Comparison of ENCODE assay signal across 12 cellular contexts in genomic region chr1:203676455-203676854, GRCh38. TPM values are rescaled to one million over a fixed set of nuclear protein-coding genes. Genes with fewer than 3 reads are reported as not detected.
DNase-seq lines count a peak whose midpoint lies in the region; ATAC-seq, FAIRE-seq and TF ChIP-seq lines count a peak whose summit lies in the region.
"Had no signal": no experiment of that assay in that cellular context is flagged by ENCODE, and none has a peak within 500 bp of the region (broad histone marks: within the 10 kb centered on the region; RNA-seq: fewer than 3 reads in every experiment).

No MANE protein-coding gene starts in this region.

- peaks cover 1% of the 10 kb centered on the region for H3K27me3 Mint-ChIP-seq in GM23338 (ENCODE audit: insufficient read depth, low read depth, poor library complexity)
- H3K27me3 Mint-ChIP-seq in T-cell: no peaks in the 10 kb centered on the region

- ATAC-seq in GM23338 (peak; percentile 54), T-cell (replicated peaks in 1 of 4) (no peak)

- H4K20me1 ChIP-seq in GM23338 (replicated peaks; ENCODE audit: insufficient read depth): no peaks in the 10 kb centered on the region

- 47% methylated on average over 3 of the region's 3 CpGs for WGBS in esophagus muscularis mucosa
- WGBS in small intestine, 3 donors: 51 to 77% (median 73%) methylated on average over 3 of the region's 3 CpGs

- no peaks in the 10 kb centered on the region; the same call in 2 of the 3 replicates for H3K36me3 Mint-ChIP-seq in GM23338 (ENCODE audit: low read depth)
- peaks cover 19% of the 10 kb centered on the region for H3K36me3 Mint-ChIP-seq in T-cell

- TF ChIP-seq EP300 in esophagus muscularis mucosa (IDR thresholded peaks at IDR 0.05): no peak

- CTCF ChIA-PET in T-cell (lab: Charles Lee): interaction anchor here in 1 of 2 donors (1.1 kb wide), 1 partner anchor 23 kb away, joined by 5 read pairs; no protein-coding TSS in a partner anchor

- H3K9me3 ChIP-seq in esophagus muscularis mucosa (no peaks in the 10 kb centered on the region), small intestine (ENCODE audit: control insufficient read depth, low read depth) (no peaks in the 10 kb centered on the region)
- H3K9me3 ChIP-seq: body of pancreas had no signal

- H3K36me3 ChIP-seq in GM23338 (ENCODE audit: insufficient read depth) (no peaks in the 10 kb centered on the region), esophagus muscularis mucosa (peaks cover 0 to 4% (median 1%) of the 10 kb centered on the region in 4 donors), small intestine (ENCODE audit: control insufficient read depth in 2 of 2, insufficient read depth in 2 of 2, low read length in 2 of 2) (no peaks in the 10 kb centered on the region)

- intact Hi-C loops in esophagus muscularis mucosa (cut with DNase I): no loop called here

- no peaks in the 10 kb centered on the region for H3K9me2 ChIP-seq in GM23338 (ENCODE audit: insufficient read depth)

- FAIRE-seq in small intestine (lab: Jason Lieb, UNC): no peak
- FAIRE-seq: kidney had no signal

- H3K4me3 ChIP-seq in GM23338 (no peak overlapping the region), esophagus muscularis mucosa (no peak overlapping the region), small intestine (ENCODE audit: low read depth in 1 of 2, low read length in 2 of 2) (no peak overlapping the region)
- H3K4me3 ChIP-seq: body of pancreas had no signal

- no peak overlapping the region for H2AFZ ChIP-seq in GM23338

- DNase-seq in GM23338 (ENCODE audit: low spot score) (peak; percentile 50), T-cell (no peak), esophagus muscularis mucosa (ENCODE audit: extremely low spot score) (no peak), small intestine (no peak), NCI-H1436 (lab: John Stamatoyannopoulos, UW) (no peak), kidney tubule cell (ENCODE audit: low spot score) (no peak), C1 segment of cervical spinal cord (lab: John Stamatoyannopoulos, UW) (no peak)
- DNase-seq: activated CD8-positive, alpha-beta memory T cell treated with anti-CD3 and anti-CD28 coated beads for 24 hours; kidney; NCI-H1105 treated with DMSO at 0.1 percent for 48 hours; posterior cingulate gyrus had no signal

- H3F3A ChIP-seq in GM23338 (replicated peaks; ENCODE audit: low read depth): no peaks in the 10 kb centered on the region

- POLR2A ChIA-PET in T-cell (lab: Charles Lee): interaction anchor here (0.6 to 0.7 kb wide), 4 partner anchors 9 to 70 kb away, joined by 3 to 4 read pairs (median 3); no protein-coding TSS in a partner anchor

- H3K4me2 ChIP-seq in GM23338: no peak overlapping the region

- no peak overlapping the region for H3K27ac Mint-ChIP-seq in GM23338
- H3K27ac Mint-ChIP-seq in T-cell: peak overlapping the region; percentile 98 to 100

- H3K4me3 Mint-ChIP-seq in GM23338: no peak overlapping the region
- peak overlapping the region in 1 of 3 donors; percentile 72 for H3K4me3 Mint-ChIP-seq in T-cell

- TF ChIP-seq POLR2A in esophagus muscularis mucosa (IDR thresholded peaks at IDR 0.05; ENCODE audit: low read depth): no peak

- H3K4me1 Mint-ChIP-seq in GM23338 (peaks cover 52% of the 10 kb centered on the region), T-cell (peaks cover 62 to 83% (median 73%) of the 10 kb centered on the region in 3 donors)

- no peaks in the 10 kb centered on the region for H3K79me2 ChIP-seq in GM23338 (replicated peaks; ENCODE audit: insufficient read depth)

- TF ChIP-seq CTCF in GM23338 (conservative IDR thresholded peaks at IDR 0.05; ENCODE audit: low read depth in 2 of 2) (peak in 1 of 2 experiments; percentile 41; a peak in 1 of 4 replicates), esophagus muscularis mucosa (IDR thresholded peaks at IDR 0.05) (no peak)

- no peak overlapping the region for H3K27ac ChIP-seq in GM23338 (ENCODE audit: low read depth)
- peak overlapping the region; percentile 81 to 95 (median 91) for H3K27ac ChIP-seq in esophagus muscularis mucosa (replicated peaks in 1 of 4)
- peak overlapping the region; percentile 6 to 74 for H3K27ac ChIP-seq in small intestine (ENCODE audit: low read depth in 1 of 2, low read length in 1 of 2)
- H3K27ac ChIP-seq: body of pancreas had no signal

- H3K4me1 ChIP-seq in GM23338 (ENCODE audit: insufficient read depth): peaks cover 34% of the 10 kb centered on the region
- peaks cover 66 to 93% (median 90%) of the 10 kb centered on the region in 4 donors for H3K4me1 ChIP-seq in esophagus muscularis mucosa
- H3K4me1 ChIP-seq in small intestine (ENCODE audit: control insufficient read depth in 2 of 2, insufficient read depth in 1 of 2, low read depth in 1 of 2, low read length in 1 of 2): peaks cover 6 to 16% of the 10 kb centered on the region in 2 donors

- H3K27me3 ChIP-seq in GM23338 (ENCODE audit: insufficient read depth): no peaks in the 10 kb centered on the region
- H3K27me3 ChIP-seq in esophagus muscularis mucosa: no peaks in the 10 kb centered on the region
- no peaks in the 10 kb centered on the region for H3K27me3 ChIP-seq in small intestine (ENCODE audit: control insufficient read depth in 2 of 2, insufficient read depth in 2 of 2, low read length in 2 of 2)
- H3K27me3 ChIP-seq: body of pancreas had no signal

- H3K9me3 Mint-ChIP-seq in GM23338 (no peaks in the 10 kb centered on the region; the same call in 2 of the 3 replicates), T-cell (no peaks in the 10 kb centered on the region)

TF ChIP-seq in GM23338, 12 proteins besides CTCF, POLR2A, EP300 and RAD21:
- peak; percentile 56 for TF ChIP-seq ZNF462 (CRISPR knock-in tag; IDR thresholded peaks at IDR 0.05)
- no peak for TF ChIP-seq POLR2AphosphoS5 (IDR thresholded peaks at IDR 0.05; ENCODE audit: low read depth)
TF ChIP-seq in GM23338: peak in this region for 1.

RNA-seq across cellular contexts. Expression of gene ATP2B4, which starts 49.8 kb away (rescaled TPM):
- 14.6 and 15.8 TPM in 2 replicates for total RNA-seq in GM23338 (2014; rRNA removed; shearing (Covaris generic))
- polyA plus RNA-seq in GM23338 (2016; fragmentation: Nextera tagmentation; extraction: Ambion mirVana): 4.3 and 5.5 TPM in 2 replicates
- total RNA-seq in T-cell: 10 to 100 TPM; 45.5 to 93.1 (median 84.9) TPM
- total RNA-seq in esophagus muscularis mucosa: 100 to 1,000 TPM; 177 to 395 (median 260) TPM
- 10 to 100 TPM in 1 of 3 donors, 1 to 10 TPM in 2; 3.5 to 21.8 (median 5.1) TPM for polyA plus RNA-seq in small intestine
